ENCODE assay signal across 30 cellular contexts in genomic region chr9:16214677-16215076, GRCh38.
DNase-seq lines count a peak whose midpoint lies in the region; ATAC-seq, FAIRE-seq and TF ChIP-seq lines count a peak whose summit lies in the region.
"Had no signal": no experiment of that assay in that cellular context is flagged by ENCODE, and none has a peak within 500 bp of the region (broad histone marks: within the 10 kb centered on the region; RNA-seq: fewer than 3 reads in every experiment).

No MANE protein-coding gene starts in this region.

- TF ChIP-seq EP300 in transverse colon (IDR thresholded peaks at IDR 0.05; ENCODE audit: low read depth) = no peak

- peaks cover 0 to 28% (median 13%) of the 10 kb centered on the region in 9 donors for H3K4me1 ChIP-seq in heart right ventricle
- H3K4me1 ChIP-seq in transverse colon = peaks cover 0 to 5% (median 1%) of the 10 kb centered on the region in 4 donors
- H3K4me1 ChIP-seq: adrenal gland, prostate gland had no signal

- no peak for TF ChIP-seq CTCF in heart right ventricle (IDR thresholded peaks at IDR 0.05)
- no peak for TF ChIP-seq CTCF in nephron progenitor cell (IDR thresholded peaks at IDR 0.05)
- TF ChIP-seq CTCF in transverse colon (IDR thresholded peaks at IDR 0.05) = no peak

- ATAC-seq in heart right ventricle (no peak), Right ventricle myocardium inferior (no peak), HG03095 (IDR thresholded peaks at IDR 0.05; ENCODE audit: unreplicated experiment) (no peak)
- ATAC-seq: activated CD4-positive, CD25-positive, alpha-beta regulatory T cell treated with anti-CD3 and anti-CD28 coated beads, Interleukin-2, amount 50 U/mL, for 24 hours; stimulated activated memory B cell treated with anti-CD40 and anti-IgM and Interleukin-4, amounts not matched to agents 10 μg/mL and 1 μg/mL and 100 μg/mL, for 72 hours; T-helper 17 cell had no signal

- H3K4me1 Mint-ChIP-seq in nephron progenitor cell = peaks cover 25% of the 10 kb centered on the region
- H3K4me1 Mint-ChIP-seq: CD8-positive, alpha-beta memory T cell; stimulated activated memory B cell treated with anti-CD40 and anti-IgM and Interleukin-4, amounts not matched to agents 10 μg/mL and 1 μg/mL and 100 μg/mL, for 72 hours; T-helper 17 cell had no signal

- H3K36me3 ChIP-seq in heart right ventricle (no peaks in the 10 kb centered on the region), transverse colon (no peaks in the 10 kb centered on the region)
- H3K36me3 ChIP-seq: adrenal gland, neutrophil, prostate gland had no signal

- no peak for TF ChIP-seq POLR2A in transverse colon (IDR thresholded peaks at IDR 0.05)

- 64 to 79% methylated on average over 11 of the region's 11 CpGs for WGBS in heart right ventricle, 2 donors
- 71 to 77% methylated on average over 10 to 11 of the region's 11 CpGs for WGBS in transverse colon (ENCODE audit: low coverage in 1 of 2), 2 donors

- intact Hi-C loops in heart right ventricle (cut with DNase I) = no loop called here
- intact Hi-C loops in Right ventricle myocardium inferior (cut with DNase I) = no loop called here
- intact Hi-C loops in transverse colon (cut with DNase I; ENCODE audit: low total_unique reads) = no loop called here

- FAIRE-seq in endometrium (lab: Jason Lieb, UNC) = peak; percentile 15
- FAIRE-seq: GM18507, GM19239 had no signal

- H3K4me3 Mint-ChIP-seq in nephron progenitor cell = no peak overlapping the region
- H3K4me3 Mint-ChIP-seq: CD8-positive, alpha-beta memory T cell; stimulated activated memory B cell treated with anti-CD40 and anti-IgM and Interleukin-4, amounts not matched to agents 10 μg/mL and 1 μg/mL and 100 μg/mL, for 72 hours; T-helper 17 cell had no signal

- peaks cover 0 to 6% (median 0%) of the 10 kb centered on the region in 7 donors for H3K27me3 ChIP-seq in heart right ventricle
- H3K27me3 ChIP-seq in transverse colon = no peaks in the 10 kb centered on the region
- H3K27me3 ChIP-seq: adrenal gland, neutrophil had no signal

- no peaks in the 10 kb centered on the region for H3K27me3 Mint-ChIP-seq in nephron progenitor cell (ENCODE audit: low read depth, poor library complexity)
- H3K27me3 Mint-ChIP-seq: brain; CD8-positive, alpha-beta memory T cell; stimulated activated memory B cell treated with anti-CD40 and anti-IgM and Interleukin-4, amounts not matched to agents 10 μg/mL and 1 μg/mL and 100 μg/mL, for 72 hours; T-helper 17 cell had no signal

- peak overlapping the region in 7 of 10 donors; percentile 21 to 79 (median 42) for H3K27ac ChIP-seq in heart right ventricle
- H3K27ac ChIP-seq in transverse colon = peak overlapping the region; percentile 50 to 60 (median 57)
- H3K27ac ChIP-seq: dorsolateral prefrontal cortex, neutrophil, SK-N-MC had no signal

- in situ Hi-C loops in transverse colon (cut with MboI; ENCODE audit: low pct_ligation_motif_present in 1 of 4, low pct_unique_long_range_greater_than_20kb in 1 of 4, low sequenced_read_pairs in 3 of 4) = no loop called here

- H3K9me3 ChIP-seq in heart right ventricle (no peaks in the 10 kb centered on the region), transverse colon (no peaks in the 10 kb centered on the region)
- H3K9me3 ChIP-seq: adrenal gland, neutrophil, prostate gland had no signal

- DNase-seq in heart right ventricle = no peak
- no peak for DNase-seq in Right ventricle myocardium inferior (ENCODE audit: missing footprints)
- no peak for DNase-seq in nephron progenitor cell
- DNase-seq in transverse colon = no peak
- DNase-seq in NCI-H510A treated with DMSO at 0.1 percent for 48 hours (lab: John Stamatoyannopoulos, UW) = no peak
- no peak for DNase-seq in activated CD8-positive, alpha-beta memory T cell treated with anti-CD3 and anti-CD28 coated beads, Interleukin-2, amount 50 U/mL, for 48 hours
- DNase-seq: activated CD4-positive, alpha-beta T cell treated with anti-CD3 and anti-CD28 coated beads, Interleukin-2, amount 50 U/mL, for 4 hours; activated naive CD4-positive, alpha-beta T cell treated with Interleukin-2 at 50 U/mL for 16 hours; CD8-positive, alpha-beta memory T cell; cerebellar nuclear complex; dorsolateral prefrontal cortex; H7; Karpas-422; NCI-H1417 treated with DMSO at 0.1 percent for 48 hours; NCI-H2029 treated with DMSO at 0.1 percent for 48 hours; NCI-H2227 treated with DMSO at 0.1 percent for 48 hours; NCI-H526 treated with DMSO at 0.1 percent for 48 hours; NK-92 treated with Interleukin-12 subunit alpha and Interleukin-12 subunit beta, amount 100 ng/mL, for 24 hours; T-helper 17 cell had no signal

- H3K4me3 ChIP-seq in heart right ventricle (no peak overlapping the region), transverse colon (no peak overlapping the region)
- H3K4me3 ChIP-seq: adrenal gland, dorsolateral prefrontal cortex, prostate gland, SK-N-MC had no signal

- H3K36me3 Mint-ChIP-seq in nephron progenitor cell (ENCODE audit: low read depth) = peaks cover 5% of the 10 kb centered on the region
- H3K36me3 Mint-ChIP-seq: brain; CD8-positive, alpha-beta memory T cell; stimulated activated memory B cell treated with anti-CD40 and anti-IgM and Interleukin-4, amounts not matched to agents 10 μg/mL and 1 μg/mL and 100 μg/mL, for 72 hours had no signal

- peak overlapping the region; percentile 52 for H3K27ac Mint-ChIP-seq in nephron progenitor cell
- H3K27ac Mint-ChIP-seq: CD8-positive, alpha-beta memory T cell; stimulated activated memory B cell treated with anti-CD40 and anti-IgM and Interleukin-4, amounts not matched to agents 10 μg/mL and 1 μg/mL and 100 μg/mL, for 72 hours; T-helper 17 cell had no signal

- peaks cover 12% of the 10 kb centered on the region for H3K9me3 Mint-ChIP-seq in nephron progenitor cell
- H3K9me3 Mint-ChIP-seq: brain had no signal
